Comparison of ENCODE assay signal across 17 cellular contexts in the genomic region with DNA sequence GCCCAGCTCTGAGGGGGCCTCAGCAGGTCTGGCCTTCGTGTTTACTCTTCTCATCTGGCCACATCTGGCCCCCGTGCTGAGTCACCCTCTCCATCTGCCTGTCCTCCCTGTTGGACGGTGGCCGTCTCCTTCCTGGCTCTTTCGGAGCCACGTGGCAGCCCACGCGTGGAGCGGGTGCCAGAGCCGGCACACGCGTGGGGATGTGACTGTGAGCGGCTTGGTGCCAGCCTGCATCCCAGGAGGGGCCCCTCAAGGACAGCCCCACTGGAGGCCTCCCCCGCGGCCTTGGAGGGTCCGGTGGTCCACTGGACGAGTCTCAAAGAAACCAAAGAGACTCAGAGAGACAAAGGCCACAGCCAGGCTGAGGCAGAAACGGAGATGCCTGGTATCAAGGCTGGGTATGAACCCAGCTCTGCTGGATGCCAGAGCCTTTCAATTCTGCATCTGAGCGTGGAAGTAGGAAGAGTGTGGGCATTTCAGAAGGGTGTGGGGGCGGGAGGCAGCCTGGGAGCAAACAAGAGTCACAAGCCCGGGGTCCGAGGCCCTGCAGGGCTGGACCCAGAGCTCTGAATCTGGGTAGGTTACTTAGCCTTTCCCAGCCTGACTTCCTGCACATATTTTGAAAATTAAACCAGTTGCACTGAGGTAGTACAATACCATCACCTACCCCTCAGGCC.
DNase-seq lines count a peak whose midpoint lies in the region; ATAC-seq and TF ChIP-seq lines count a peak whose summit lies in the region.
"Had no signal": no experiment of that assay in that cellular context is flagged by ENCODE, and none has a peak within 500 bp of the region (broad histone marks: within the 10 kb centered on the region; RNA-seq: fewer than 3 reads in every experiment).

No MANE protein-coding gene starts in this region.

- no peak overlapping the region for H3K27ac ChIP-seq in SK-N-SH (ENCODE audit: low read depth in 2 of 2, low read length in 1 of 2)
- H3K27ac ChIP-seq: brain microvascular endothelial cell, parathyroid adenoma had no signal

- H3K27ac Mint-ChIP-seq in activated T-helper 1 cell treated with anti-CD3 and anti-CD28 coated beads, Interleukin-12 subunit alpha, Interleukin-12 subunit beta, Interleukin-2, Interleukin-4 antibody, amounts not matched to agents 30 ng/mL and 10 ng/mL and 1 ng/mL, durations not matched to agents 14 hours and 24 hours and 36 hours: peak overlapping the region; percentile 34
- H3K27ac Mint-ChIP-seq in Calu3 (ENCODE audit: unreplicated experiment): no peak overlapping the region
- H3K27ac Mint-ChIP-seq: activated naive CD8-positive, alpha-beta T cell had no signal

- H3K36me3 ChIP-seq in SK-N-SH (replicated peaks in 1 of 2; ENCODE audit: control insufficient read depth in 1 of 2, insufficient read depth in 2 of 2, low read length in 1 of 2): no peaks in the 10 kb centered on the region
- H3K36me3 ChIP-seq: brain microvascular endothelial cell had no signal

- ATAC-seq in SK-N-SH treated with all-trans-retinoic acid at 6 μM for 48 hours (no peak), GM21381 (IDR thresholded peaks at IDR 0.05; ENCODE audit: unreplicated experiment) (no peak)

- peaks cover 0 to 24% of the 10 kb centered on the region in 2 experiments; a peak in 2 of 4 replicates for H3K4me1 ChIP-seq in SK-N-SH (ENCODE audit: control insufficient read depth in 1 of 2, insufficient read depth in 2 of 2, low read depth in 1 of 2, low read length in 1 of 2)
- H3K4me1 ChIP-seq: parathyroid adenoma had no signal

- H3K9me3 ChIP-seq in SK-N-SH: no peaks in the 10 kb centered on the region

- no peak overlapping the region for H3K9ac ChIP-seq in SK-N-SH
- H3K9ac ChIP-seq: parathyroid adenoma had no signal

- H3K9me3 Mint-ChIP-seq in activated T-helper 1 cell treated with anti-CD3 and anti-CD28 coated beads, Interleukin-12 subunit alpha, Interleukin-12 subunit beta, Interleukin-2, Interleukin-4 antibody, amounts not matched to agents 30 ng/mL and 10 ng/mL and 1 ng/mL, durations not matched to agents 14 hours and 24 hours and 36 hours: no peaks in the 10 kb centered on the region
- no peaks in the 10 kb centered on the region for H3K9me3 Mint-ChIP-seq in Calu3 (ENCODE audit: low read depth, unreplicated experiment)

- H3K4me3 Mint-ChIP-seq in activated T-helper 1 cell treated with anti-CD3 and anti-CD28 coated beads, Interleukin-12 subunit alpha, Interleukin-12 subunit beta, Interleukin-2, Interleukin-4 antibody, amounts not matched to agents 30 ng/mL and 10 ng/mL and 1 ng/mL, durations not matched to agents 14 hours and 24 hours and 36 hours: no peak overlapping the region
- H3K4me3 Mint-ChIP-seq in Calu3 (ENCODE audit: low read depth, unreplicated experiment): no peak overlapping the region
- H3K4me3 Mint-ChIP-seq: activated naive CD8-positive, alpha-beta T cell had no signal

- no peak overlapping the region for H3K4me2 ChIP-seq in SK-N-SH

- peaks cover 20% of the 10 kb centered on the region for H3K27me3 Mint-ChIP-seq in activated T-helper 1 cell treated with anti-CD3 and anti-CD28 coated beads, Interleukin-12 subunit alpha, Interleukin-12 subunit beta, Interleukin-2, Interleukin-4 antibody, amounts not matched to agents 30 ng/mL and 10 ng/mL and 1 ng/mL, durations not matched to agents 14 hours and 24 hours and 36 hours (ENCODE audit: insufficient read depth)
- H3K27me3 Mint-ChIP-seq in Calu3 (ENCODE audit: unreplicated experiment): peaks cover 100% of the 10 kb centered on the region

- no peaks in the 10 kb centered on the region for H3F3A ChIP-seq in SK-N-SH (replicated peaks; ENCODE audit: insufficient read depth)

- no peaks in the 10 kb centered on the region for H3K4me1 Mint-ChIP-seq in activated T-helper 1 cell treated with anti-CD3 and anti-CD28 coated beads, Interleukin-12 subunit alpha, Interleukin-12 subunit beta, Interleukin-2, Interleukin-4 antibody, amounts not matched to agents 30 ng/mL and 10 ng/mL and 1 ng/mL, durations not matched to agents 14 hours and 24 hours and 36 hours (ENCODE audit: low read depth)
- H3K4me1 Mint-ChIP-seq in Calu3 (ENCODE audit: low read depth, unreplicated experiment): no peaks in the 10 kb centered on the region
- H3K4me1 Mint-ChIP-seq: CD14-positive monocyte had no signal

- POLR2A ChIA-PET in SK-N-SH (lab: Yijun Ruan, JAX): no interaction called here

- intact Hi-C loops in activated T-helper 1 cell treated with anti-CD3 and anti-CD28 coated beads, Interleukin-12 subunit alpha, Interleukin-12 subunit beta, Interleukin-2, Interleukin-4 antibody, amounts not matched to agents 30 ng/mL and 10 ng/mL and 1 ng/mL, durations not matched to agents 14 hours and 24 hours and 36 hours (cut with micrococcal nuclease): no loop called here
- intact Hi-C loops in Calu3 (cut with micrococcal nuclease; ENCODE audit: unreplicated experiment): no loop called here

- peaks cover 7% of the 10 kb centered on the region; the same call in 1 of the 2 replicates for H3K27me3 ChIP-seq in SK-N-SH (ENCODE audit: insufficient read depth)

- TF ChIP-seq CTCF in SK-N-SH (IDR thresholded peaks at IDR 0.05): no peak
- TF ChIP-seq CTCF in GM13977 (IDR thresholded peaks at IDR 0.05; ENCODE audit: extremely low read depth, insufficient read depth, missing control alignments): no peak
- no peak for TF ChIP-seq CTCF in Calu3 (IDR thresholded peaks at IDR 0.05; ENCODE audit: unreplicated experiment)

- DNase-seq in SK-N-SH: peak; percentile 42
- DNase-seq in activated T-helper 1 cell treated with anti-CD3 and anti-CD28 coated beads, Interleukin-12 subunit alpha, Interleukin-12 subunit beta, Interleukin-2, Interleukin-4 antibody, amounts not matched to agents 30 ng/mL and 10 ng/mL and 1 ng/mL, durations not matched to agents 14 hours and 24 hours and 36 hours (ENCODE audit: low spot score): no peak
- DNase-seq in islet precursor cell: peak; percentile 50
- peak; percentile 18 for DNase-seq in superior temporal gyrus (ENCODE audit: extremely low spot score)
- no peak for DNase-seq in GM13977 (ENCODE audit: low spot score)
- DNase-seq in Calu3: no peak
- DNase-seq: activated CD4-positive, alpha-beta T cell treated with anti-CD3 and anti-CD28 coated beads for 48 hours; brain microvascular endothelial cell; dermis blood vessel endothelial cell; GOT3; small intestine; stimulated activated CD8-positive, alpha-beta memory T cell treated with anti-CD3 and anti-CD28 coated beads, Interleukin-4, amount 100 ng/mL, for 48 hours had no signal

- CTCF ChIA-PET in SK-N-SH (lab: Yijun Ruan, JAX) (interaction anchor here (1.5 kb wide), 1 partner anchor 73 kb away, joined by 3 read pairs; no protein-coding TSS in a partner anchor), Calu3 (lab: Charles Lee) (interaction anchor here (0.8 to 1.0 kb wide), 2 partner anchors 10 to 74 kb away, joined by 3 to 8 read pairs; no protein-coding TSS in a partner anchor)

- H3K36me3 Mint-ChIP-seq in activated T-helper 1 cell treated with anti-CD3 and anti-CD28 coated beads, Interleukin-12 subunit alpha, Interleukin-12 subunit beta, Interleukin-2, Interleukin-4 antibody, amounts not matched to agents 30 ng/mL and 10 ng/mL and 1 ng/mL, durations not matched to agents 14 hours and 24 hours and 36 hours (ENCODE audit: low read depth): no peaks in the 10 kb centered on the region
- no peaks in the 10 kb centered on the region for H3K36me3 Mint-ChIP-seq in Calu3 (ENCODE audit: insufficient read depth, unreplicated experiment)
- H3K36me3 Mint-ChIP-seq: activated naive CD8-positive, alpha-beta T cell; CD14-positive monocyte had no signal

- in situ Hi-C loops in GM13977 (cut with MboI; ENCODE audit: low pct_unique_long_range_greater_than_20kb, low sequenced_read_pairs, unreplicated experiment): no loop called here

- 64% methylated on average over 15 of the region's 22 CpGs for WGBS in SK-N-SH (ENCODE audit: low lambda C conversion rate)

- H3K79me2 ChIP-seq in SK-N-SH (ENCODE audit: insufficient read depth): no peaks in the 10 kb centered on the region
- H3K79me2 ChIP-seq: parathyroid adenoma had no signal

- no peaks in the 10 kb centered on the region for H3K9me2 ChIP-seq in SK-N-SH

- no peak overlapping the region for H3K4me3 ChIP-seq in SK-N-SH (ENCODE audit: low read depth in 2 of 2, low read length in 1 of 2)

- no peaks in the 10 kb centered on the region for H4K20me1 ChIP-seq in SK-N-SH (ENCODE audit: insufficient read depth)

- no peak for TF ChIP-seq RAD21 in SK-N-SH (IDR thresholded peaks at IDR 0.05; ENCODE audit: low read length)

- H2AFZ ChIP-seq in SK-N-SH (ENCODE audit: low read depth): no peak overlapping the region
- H2AFZ ChIP-seq: parathyroid adenoma had no signal

- BruUV-seq in Calu3 (replicated peaks; lab: Mats Ljungman, UMichigan): no TSS peak

- TF ChIP-seq EP300 in SK-N-SH (IDR thresholded peaks at IDR 0.05; ENCODE audit: borderline replicate concordance in 1 of 2, low read depth in 1 of 2, low read length in 1 of 2): no peak

TF ChIP-seq in SK-N-SH, 30 proteins besides CTCF, POLR2A, EP300 and RAD21 (continues in another document):
- TF ChIP-seq, protein P1, sequence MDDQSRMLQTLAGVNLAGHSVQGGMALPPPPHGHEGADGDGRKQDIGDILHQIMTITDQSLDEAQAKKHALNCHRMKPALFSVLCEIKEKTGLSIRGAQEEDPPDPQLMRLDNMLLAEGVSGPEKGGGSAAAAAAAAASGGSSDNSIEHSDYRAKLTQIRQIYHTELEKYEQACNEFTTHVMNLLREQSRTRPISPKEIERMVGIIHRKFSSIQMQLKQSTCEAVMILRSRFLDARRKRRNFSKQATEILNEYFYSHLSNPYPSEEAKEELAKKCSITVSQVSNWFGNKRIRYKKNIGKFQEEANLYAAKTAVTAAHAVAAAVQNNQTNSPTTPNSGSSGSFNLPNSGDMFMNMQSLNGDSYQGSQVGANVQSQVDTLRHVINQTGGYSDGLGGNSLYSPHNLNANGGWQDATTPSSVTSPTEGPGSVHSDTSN (IDR thresholded peaks at IDR 0.05): no peak
- TF ChIP-seq SIN3A (IDR thresholded peaks at IDR 0.05; ENCODE audit: borderline replicate concordance, low read depth, low read length) (no peak), CHD2 (IDR thresholded peaks at IDR 0.05; ENCODE audit: low read length, partially characterized antibody) (no peak)

TF ChIP-seq in SK-N-SH treated with all-trans-retinoic acid at 6 μM for 48 hours, 23 proteins besides CTCF, POLR2A, EP300 and RAD21 (continues in another document):
- TF ChIP-seq PPARA (CRISPR knock-in tag; IDR thresholded peaks at IDR 0.05; ENCODE audit: borderline replicate concordance) (no peak), ZFP30 (CRISPR knock-in tag; IDR thresholded peaks at IDR 0.05) (no peak), ZNF8 (CRISPR knock-in tag; IDR thresholded peaks at IDR 0.05) (no peak), ISL1 (CRISPR knock-in tag; IDR thresholded peaks at IDR 0.05) (no peak)

Comparison
In these comparisons a context has a peak if more than half of its experiments do, and no peak if none do; other contexts are left out.
1. DNase-seq: peak in SK-N-SH (single experiment), islet precursor cell (single experiment) and superior temporal gyrus (single experiment); none in activated T-helper 1 cell treated with anti-CD3 and anti-CD28 coated beads, Interleukin-12 subunit alpha, Interleukin-12 subunit beta, Interleukin-2, Interleukin-4 antibody, amounts not matched to agents 30 ng/mL and 10 ng/mL and 1 ng/mL, durations not matched to agents 14 hours and 24 hours and 36 hours (single experiment), GM13977 (single experiment) and Calu3 (single experiment).